ENCODE assay signal across 19 cellular contexts in genomic region chr20:24607402-24607801, GRCh38.
DNase-seq lines count a peak whose midpoint lies in the region; ATAC-seq and TF ChIP-seq lines count a peak whose summit lies in the region.
"Had no signal": no experiment of that assay in that cellular context is flagged by ENCODE, and none has a peak within 500 bp of the region (broad histone marks: within the 10 kb centered on the region; RNA-seq: fewer than 3 reads in every experiment).

No MANE protein-coding gene starts in this region.

- ATAC-seq in activated CD8-positive, alpha-beta memory T cell treated with anti-CD3 and anti-CD28 coated beads, Interleukin-2, amount 10 ng/mL, durations not matched to agents 7 days and 5 days = no peak
- no peak for ATAC-seq in HG03460 (IDR thresholded peaks at IDR 0.05; ENCODE audit: unreplicated experiment)
- no peak for ATAC-seq in naive thymus-derived CD4-positive, alpha-beta T cell
- ATAC-seq: A549; CD8-positive, alpha-beta T cell had no signal

- 76 to 88% (median 79%) methylated on average over 12 of the region's 12 CpGs for WGBS in adrenal gland, 4 donors

- H3K4me3 Mint-ChIP-seq in activated CD8-positive, alpha-beta memory T cell treated with anti-CD3 and anti-CD28 coated beads, Interleukin-2, amount 10 ng/mL, durations not matched to agents 7 days and 5 days = no peak overlapping the region
- no peak overlapping the region for H3K4me3 Mint-ChIP-seq in naive thymus-derived CD4-positive, alpha-beta T cell
- H3K4me3 Mint-ChIP-seq: CD4-positive, alpha-beta T cell; CD8-positive, alpha-beta T cell had no signal

- POLR2A ChIA-PET in naive thymus-derived CD4-positive, alpha-beta T cell (lab: Charles Lee) = no interaction called here

- DNase-seq in activated CD8-positive, alpha-beta memory T cell treated with anti-CD3 and anti-CD28 coated beads for 24 hours = peak; percentile 15
- no peak for DNase-seq in activated CD8-positive, alpha-beta memory T cell treated with anti-CD3 and anti-CD28 coated beads, Interleukin-2, amount 10 ng/mL, durations not matched to agents 7 days and 5 days
- DNase-seq in RPMI7951 (ENCODE audit: low read depth) = peak; percentile 31
- peak; percentile 28 for DNase-seq in islet precursor cell
- DNase-seq in naive thymus-derived CD4-positive, alpha-beta T cell = no peak
- DNase-seq in adrenal gland = no peak
- DNase-seq: ACHN; BE2C; Caco-2; Calu3; CD4-positive, alpha-beta T cell; CD8-positive, alpha-beta T cell; DMS79 treated with DMSO at 0.1 percent for 48 hours; GF-D8 had no signal

- H3K9me3 ChIP-seq in naive thymus-derived CD4-positive, alpha-beta T cell (ENCODE audit: control insufficient read depth in 2 of 3, low read length in 3 of 3) = no peaks in the 10 kb centered on the region
- H3K9me3 ChIP-seq in adrenal gland (replicated peaks in 1 of 3) = no peaks in the 10 kb centered on the region
- H3K9me3 ChIP-seq: A549, BE2C, Caco-2 had no signal

- no peaks in the 10 kb centered on the region for H3K36me3 ChIP-seq in naive thymus-derived CD4-positive, alpha-beta T cell (ENCODE audit: control insufficient read depth in 2 of 3, insufficient read depth in 3 of 3, low read length in 3 of 3)
- H3K36me3 ChIP-seq in adrenal gland (replicated peaks in 1 of 2) = no peaks in the 10 kb centered on the region
- H3K36me3 ChIP-seq: BE2C, BLaER1 had no signal

- no peaks in the 10 kb centered on the region for H3K4me1 Mint-ChIP-seq in activated CD8-positive, alpha-beta memory T cell treated with anti-CD3 and anti-CD28 coated beads, Interleukin-2, amount 10 ng/mL, durations not matched to agents 7 days and 5 days
- peaks cover 0 to 2% (median 0%) of the 10 kb centered on the region in 7 donors for H3K4me1 Mint-ChIP-seq in naive thymus-derived CD4-positive, alpha-beta T cell

- H3K27ac ChIP-seq in naive thymus-derived CD4-positive, alpha-beta T cell (ENCODE audit: low read depth, low read length) = no peak overlapping the region
- no peak overlapping the region for H3K27ac ChIP-seq in adrenal gland
- H3K27ac ChIP-seq: 22Rv1, A549, BLaER1, C4-2B had no signal

- TF ChIP-seq POLR2A in adrenal gland (IDR thresholded peaks at IDR 0.05) = no peak

- H3K36me3 Mint-ChIP-seq in activated CD8-positive, alpha-beta memory T cell treated with anti-CD3 and anti-CD28 coated beads, Interleukin-2, amount 10 ng/mL, durations not matched to agents 7 days and 5 days = no peaks in the 10 kb centered on the region
- no peaks in the 10 kb centered on the region for H3K36me3 Mint-ChIP-seq in naive thymus-derived CD4-positive, alpha-beta T cell
- H3K36me3 Mint-ChIP-seq: CD8-positive, alpha-beta T cell had no signal

- no peak overlapping the region for H3K27ac Mint-ChIP-seq in activated CD8-positive, alpha-beta memory T cell treated with anti-CD3 and anti-CD28 coated beads, Interleukin-2, amount 10 ng/mL, durations not matched to agents 7 days and 5 days
- no peak overlapping the region for H3K27ac Mint-ChIP-seq in naive thymus-derived CD4-positive, alpha-beta T cell
- H3K27ac Mint-ChIP-seq: CD4-positive, alpha-beta T cell; CD8-positive, alpha-beta T cell had no signal

- H3K27me3 Mint-ChIP-seq in activated CD8-positive, alpha-beta memory T cell treated with anti-CD3 and anti-CD28 coated beads, Interleukin-2, amount 10 ng/mL, durations not matched to agents 7 days and 5 days = no peaks in the 10 kb centered on the region
- H3K27me3 Mint-ChIP-seq in naive thymus-derived CD4-positive, alpha-beta T cell = peaks cover 0 to 23% (median 10%) of the 10 kb centered on the region in 5 donors

- no peaks in the 10 kb centered on the region for H3K27me3 ChIP-seq in naive thymus-derived CD4-positive, alpha-beta T cell (ENCODE audit: control insufficient read depth in 2 of 2, insufficient read depth in 2 of 2, low read length in 2 of 2)
- H3K27me3 ChIP-seq in adrenal gland = no peaks in the 10 kb centered on the region
- H3K27me3 ChIP-seq: BE2C, BLaER1 had no signal

- H3K4me3 ChIP-seq in naive thymus-derived CD4-positive, alpha-beta T cell (ENCODE audit: low read length) = no peak overlapping the region
- H3K4me3 ChIP-seq in adrenal gland = no peak overlapping the region
- H3K4me3 ChIP-seq: A549, BLaER1 had no signal

- CTCF ChIA-PET in activated CD8-positive, alpha-beta memory T cell treated with anti-CD3 and anti-CD28 coated beads, Interleukin-2, amount 10 ng/mL, durations not matched to agents 7 days and 5 days (lab: Charles Lee) = interaction anchor here (0.7 kb wide), 1 partner anchor 1634 kb away, joined by 3 read pairs; no protein-coding TSS in a partner anchor
- CTCF ChIA-PET in naive thymus-derived CD4-positive, alpha-beta T cell (lab: Charles Lee) = interaction anchor here (0.6 kb wide), 1 partner anchor 77 kb away, joined by 4 read pairs; no protein-coding TSS in a partner anchor

- H3K4me1 ChIP-seq in naive thymus-derived CD4-positive, alpha-beta T cell (ENCODE audit: control insufficient read depth in 2 of 2, insufficient read depth in 2 of 2, low read length in 2 of 2) = no peaks in the 10 kb centered on the region
- no peaks in the 10 kb centered on the region for H3K4me1 ChIP-seq in adrenal gland (replicated peaks in 1 of 2)
- H3K4me1 ChIP-seq: BE2C, Caco-2 had no signal

- no peaks in the 10 kb centered on the region for H3K9me3 Mint-ChIP-seq in activated CD8-positive, alpha-beta memory T cell treated with anti-CD3 and anti-CD28 coated beads, Interleukin-2, amount 10 ng/mL, durations not matched to agents 7 days and 5 days (ENCODE audit: low read depth)
- peaks cover 0 to 8% (median under 1%) of the 10 kb centered on the region in 11 donors for H3K9me3 Mint-ChIP-seq in naive thymus-derived CD4-positive, alpha-beta T cell
- H3K9me3 Mint-ChIP-seq: CD8-positive, alpha-beta T cell had no signal

- intact Hi-C loops in naive thymus-derived CD4-positive, alpha-beta T cell (cut with micrococcal nuclease) = no loop called here
- intact Hi-C loops in adrenal gland (cut with DNase I) = no loop called here

- no peak for TF ChIP-seq CTCF in adrenal gland (IDR thresholded peaks at IDR 0.05)

Comparison
In these comparisons a context has a peak if more than half of its experiments do, and no peak if none do; other contexts are left out.
1. DNase-seq: peak in activated CD8-positive, alpha-beta memory T cell treated with anti-CD3 and anti-CD28 coated beads for 24 hours (single experiment), RPMI7951 (single experiment) and islet precursor cell (single experiment); none in activated CD8-positive, alpha-beta memory T cell treated with anti-CD3 and anti-CD28 coated beads, Interleukin-2, amount 10 ng/mL, durations not matched to agents 7 days and 5 days (single experiment), naive thymus-derived CD4-positive, alpha-beta T cell (0 of 9) and adrenal gland (0 of 7).